Comparison of ENCODE assay signal across 22 cellular contexts in genomic region chr3:12437861-12438260, GRCh38.
"Had no signal": no experiment of that assay in that cellular context is flagged by ENCODE, and none has a peak within 500 bp of the region (broad histone marks: within the 10 kb centered on the region; RNA-seq: fewer than 3 reads in every experiment).

No MANE protein-coding gene starts in this region.

- H3K27ac ChIP-seq: pancreas, prostate gland, thoracic aorta had no signal

- DNase-seq: cerebellar nuclear complex; effector memory CD8-positive, alpha-beta T cell; foreskin melanocyte; hypothalamus; kidney glomerular epithelial cell; mammary epithelial cell; mucosa of descending colon; naive thymus-derived CD8-positive, alpha-beta T cell; nucleus accumbens; pancreas; stimulated activated CD4-positive, alpha-beta T cell treated with anti-CD3 and anti-CD28 coated beads, Interleukin-2, amount 100 ng/mL, for 24 hours; stimulated activated CD4-positive, alpha-beta T cell treated with anti-CD3 and anti-CD28 coated beads, Interleukin-4, amount 100 ng/mL, for 4 hours; stimulated activated naive B cell treated with anti-CD40 and anti-IgM and Interleukin-4, amounts not matched to agents 10 μg/mL and 1 μg/mL and 100 μg/mL, for 72 hours; stimulated activated naive CD8-positive, alpha-beta T cell treated with anti-CD3 and anti-CD28 coated beads, Interleukin-15, amount 100 ng/mL, for 72 hours; substantia nigra; transverse colon had no signal

- ATAC-seq: effector memory CD8-positive, alpha-beta T cell; mucosa of descending colon; naive thymus-derived CD8-positive, alpha-beta T cell; pancreas; sciatic nerve; stimulated activated naive B cell treated with anti-CD40 and anti-IgM and Interleukin-4, amounts not matched to agents 10 μg/mL and 1 μg/mL and 100 μg/mL, for 72 hours; stimulated activated naive CD8-positive, alpha-beta T cell treated with anti-CD3 and anti-CD28 coated beads, Interleukin-15, amount 100 ng/mL, for 72 hours had no signal

- H3K9me3 ChIP-seq: mucosa of descending colon, pancreas, prostate gland, thoracic aorta, transverse colon had no signal

- H3K36me3 Mint-ChIP-seq: naive thymus-derived CD8-positive, alpha-beta T cell; stimulated activated naive B cell treated with anti-CD40 and anti-IgM and Interleukin-4, amounts not matched to agents 10 μg/mL and 1 μg/mL and 100 μg/mL, for 72 hours had no signal

- H3K4me1 ChIP-seq: pancreas, prostate gland had no signal

- H3K9me3 Mint-ChIP-seq: dendritic cell treated with granulocyte-macrophage colony-stimulating factor and Interleukin-4, amounts not matched to agents 40 ng/mL and 50 ng/mL, for 4 days; effector memory CD8-positive, alpha-beta T cell; naive thymus-derived CD8-positive, alpha-beta T cell; neural crest cell; stimulated activated naive B cell treated with anti-CD40 and anti-IgM and Interleukin-4, amounts not matched to agents 10 μg/mL and 1 μg/mL and 100 μg/mL, for 72 hours; stimulated activated naive CD8-positive, alpha-beta T cell treated with anti-CD3 and anti-CD28 coated beads, Interleukin-15, amount 100 ng/mL, for 72 hours had no signal

- H3K4me3 ChIP-seq: mucosa of descending colon, pancreas, prostate gland, skin epidermis, thoracic aorta, transverse colon had no signal

- H3K4me3 Mint-ChIP-seq: dendritic cell treated with granulocyte-macrophage colony-stimulating factor and Interleukin-4, amounts not matched to agents 40 ng/mL and 50 ng/mL, for 4 days; effector memory CD8-positive, alpha-beta T cell; naive thymus-derived CD8-positive, alpha-beta T cell; neural crest cell; stimulated activated naive B cell treated with anti-CD40 and anti-IgM and Interleukin-4, amounts not matched to agents 10 μg/mL and 1 μg/mL and 100 μg/mL, for 72 hours; stimulated activated naive CD8-positive, alpha-beta T cell treated with anti-CD3 and anti-CD28 coated beads, Interleukin-15, amount 100 ng/mL, for 72 hours had no signal

- H3K27me3 ChIP-seq: pancreas, transverse colon had no signal

- H3K27ac Mint-ChIP-seq: dendritic cell treated with granulocyte-macrophage colony-stimulating factor and Interleukin-4, amounts not matched to agents 40 ng/mL and 50 ng/mL, for 4 days; effector memory CD8-positive, alpha-beta T cell; naive thymus-derived CD8-positive, alpha-beta T cell; stimulated activated naive B cell treated with anti-CD40 and anti-IgM and Interleukin-4, amounts not matched to agents 10 μg/mL and 1 μg/mL and 100 μg/mL, for 72 hours; stimulated activated naive CD8-positive, alpha-beta T cell treated with anti-CD3 and anti-CD28 coated beads, Interleukin-15, amount 100 ng/mL, for 72 hours had no signal

- H3K4me1 Mint-ChIP-seq: naive thymus-derived CD8-positive, alpha-beta T cell; stimulated activated naive B cell treated with anti-CD40 and anti-IgM and Interleukin-4, amounts not matched to agents 10 μg/mL and 1 μg/mL and 100 μg/mL, for 72 hours; stimulated activated naive CD8-positive, alpha-beta T cell treated with anti-CD3 and anti-CD28 coated beads, Interleukin-15, amount 100 ng/mL, for 72 hours had no signal

- H3K36me3 ChIP-seq: pancreas, prostate gland, thoracic aorta, transverse colon had no signal
